8 cellular contexts compared by ENCODE assay signal in the genomic region with DNA sequence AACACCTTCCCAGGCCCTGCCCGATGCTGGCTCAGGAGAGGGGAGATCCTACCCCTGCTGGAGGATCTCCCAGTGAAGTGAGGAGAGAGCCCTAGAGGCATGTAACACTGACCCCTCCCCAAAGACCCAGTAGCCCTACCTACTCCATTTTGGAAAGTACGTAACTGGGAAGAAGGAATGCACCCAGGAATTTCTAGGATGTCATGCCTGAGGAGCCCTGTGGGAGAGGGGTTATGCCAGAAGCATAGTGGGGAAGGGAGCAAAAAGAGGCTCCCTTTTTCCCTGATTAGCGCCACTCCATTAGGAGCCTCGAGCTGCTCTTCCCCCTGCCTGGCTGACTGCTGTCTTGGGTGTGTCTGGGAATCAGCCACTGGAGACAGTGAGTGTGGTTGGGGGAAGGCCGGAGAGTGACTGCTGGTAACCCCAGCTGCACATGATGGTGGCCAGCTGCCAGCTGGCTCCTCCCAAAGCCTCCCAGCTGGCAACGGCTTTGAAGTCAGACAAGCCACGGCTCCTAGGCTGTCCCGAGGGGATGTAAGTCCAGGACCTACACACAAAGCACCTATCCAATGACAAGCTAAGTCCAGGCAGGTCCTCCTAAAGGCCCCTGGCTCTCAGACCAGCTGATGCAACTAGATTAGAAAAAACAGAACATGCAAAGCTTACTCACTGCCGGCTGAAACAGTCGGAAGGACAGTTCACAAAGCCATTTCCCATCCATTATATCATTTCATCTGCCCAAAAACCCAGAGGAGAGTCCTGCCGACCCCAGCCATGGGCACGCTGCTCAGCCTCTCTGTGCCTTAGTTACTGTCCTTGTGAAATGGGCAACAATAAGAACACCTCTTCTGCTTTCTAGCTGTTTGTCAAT.
A peak's percentile ranks its signal among the peaks of the same experiment; 100 is the strongest.
DNase-seq lines count a peak whose midpoint lies in the region; ATAC-seq and TF ChIP-seq lines count a peak whose summit lies in the region.

No MANE protein-coding gene starts in this region.

- no peaks in the 10 kb centered on the region for H3K36me3 ChIP-seq in heart left ventricle

- intact Hi-C loops in heart left ventricle (cut with DNase I) (loop anchor here in 5 of 10 donors (1.0 to 10.0 kb wide), 8 partner anchors 72 to 200 kb away; a partner anchor contains a TSS), posterior vena cava (cut with DNase I) (loop anchor here in 1 of 2 donors (5.0 kb wide), 2 partner anchors 72 to 137 kb away; a partner anchor contains a TSS)

- H3K4me1 ChIP-seq in heart left ventricle: peaks cover 7 to 38% (median 20%) of the 10 kb centered on the region in 12 donors

- DNase-seq in AG09319 (ENCODE audit: extremely low read depth, low read depth) (peak; percentile 92), H4 (ENCODE audit: low spot score) (peak; percentile 98), NCI-H2196 treated with DMSO at 0.1 percent for 48 hours (lab: John Stamatoyannopoulos, UW; ENCODE audit: unreplicated experiment) (peak; percentile 88), amniotic stem cell (lab: John Stamatoyannopoulos, UW) (peak; percentile 59), heart left ventricle (peak; percentile 87 to 96 (median 93)), posterior vena cava (ENCODE audit: low spot score) (peak; percentile 96)
- DNase-seq in activated CD4-positive, alpha-beta T cell treated with anti-CD3 and anti-CD28 coated beads for 48 hours: no peak

- H3K9me3 ChIP-seq in heart left ventricle: peaks cover 0 to 7% (median 0%) of the 10 kb centered on the region in 12 donors

- peak in 1 of 2 donors; percentile 18 for TF ChIP-seq POLR2A in heart left ventricle (IDR thresholded peaks at IDR 0.05)

- ATAC-seq in heart left ventricle: peak; percentile 97 to 98 (median 98)
- no peak for ATAC-seq in GM18870 (IDR thresholded peaks at IDR 0.05; ENCODE audit: unreplicated experiment)

- 10 to 12% (median 11%) methylated on average over 12 of the region's 12 CpGs for WGBS in heart left ventricle, 4 donors

- H3K27me3 ChIP-seq in heart left ventricle: no peaks in the 10 kb centered on the region

- peak overlapping the region in 3 of 12 donors; percentile 8 to 29 (median 9) for H3K4me3 ChIP-seq in heart left ventricle

- TF ChIP-seq CTCF in AG09319 (IDR thresholded peaks at IDR 0.05; ENCODE audit: low read depth, low read length) (no peak), heart left ventricle (IDR thresholded peaks at IDR 0.05) (peak in 1 of 12 donors; percentile 10)

- peak overlapping the region in 11 of 12 donors; percentile 55 to 92 (median 72) for H3K27ac ChIP-seq in heart left ventricle
